16 cellular contexts compared by ENCODE assay signal in the genomic region with DNA sequence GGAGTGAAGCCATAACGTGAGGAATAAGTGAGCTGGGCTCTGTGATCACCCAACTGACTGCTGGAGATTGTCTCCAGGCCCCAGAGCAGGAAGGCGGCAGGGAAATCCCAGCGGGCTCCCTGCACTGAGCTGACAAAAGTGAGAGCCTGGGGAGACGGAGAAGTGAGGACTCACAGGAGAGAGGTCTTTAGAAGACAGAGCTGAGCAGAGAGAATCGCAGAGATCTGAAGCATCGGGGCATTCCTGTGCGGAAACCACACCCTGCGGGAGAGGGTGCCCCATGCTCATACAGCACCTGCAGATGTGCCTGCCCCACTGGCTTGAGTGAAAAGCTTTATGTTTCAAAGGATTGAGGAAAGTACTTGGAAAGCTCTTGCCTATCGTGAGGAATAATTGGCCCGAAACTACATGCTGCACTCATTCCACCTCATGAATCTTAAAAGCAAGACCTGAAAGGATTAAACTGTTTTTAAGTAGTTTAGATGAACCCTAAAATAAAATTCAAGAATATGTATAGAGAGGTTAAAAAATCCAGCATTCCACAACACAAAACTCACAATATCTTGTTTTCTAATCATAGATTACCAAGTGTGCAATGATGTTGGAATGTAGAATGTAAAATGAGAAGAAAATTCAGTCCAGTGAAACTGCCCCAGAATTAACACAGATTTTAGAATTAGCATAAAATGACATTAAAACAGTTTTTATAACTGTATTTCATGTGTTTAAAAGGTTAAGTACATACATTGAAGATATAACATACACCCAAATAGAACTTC. TPM values are rescaled to one million over a fixed set of nuclear protein-coding genes. Genes with fewer than 3 reads are reported as not detected.
"Had no signal": no experiment of that assay in that cellular context is flagged by ENCODE, and none has a peak within 500 bp of the region (broad histone marks: within the 10 kb centered on the region; RNA-seq: fewer than 3 reads in every experiment).

No MANE protein-coding gene starts in this region.

- H3K4me1 Mint-ChIP-seq: immature natural killer cell, natural killer cell had no signal

- H3K4me3 Mint-ChIP-seq: activated CD8-positive, alpha-beta T cell treated with anti-CD3 and anti-CD28 coated beads for 36 hours; activated T-cell treated with anti-CD3 and anti-CD28 coated beads, Interleukin-2, amount 50 U/mL, for 72 hours; immature natural killer cell; natural killer cell had no signal

- DNase-seq: activated CD4-positive, alpha-beta T cell treated with anti-CD3 and anti-CD28 coated beads for 4 hours; activated CD8-positive, alpha-beta memory T cell treated with anti-CD3 and anti-CD28 coated beads, Interleukin-2, amount 50 U/mL, for 4 hours; activated CD8-positive, alpha-beta T cell treated with anti-CD3 and anti-CD28 coated beads for 36 hours; activated gamma-delta T cell treated with Interleukin-2 at 50 U/mL for 16 hours; activated T-cell treated with anti-CD3 and anti-CD28 coated beads, Interleukin-2, amount 50 U/mL, for 72 hours; hippocampal formation; immature natural killer cell; mammary epithelial cell; natural killer cell; stomach; T-helper 9 cell had no signal

- ATAC-seq: activated CD8-positive, alpha-beta T cell treated with anti-CD3 and anti-CD28 coated beads for 36 hours; activated T-cell treated with anti-CD3 and anti-CD28 coated beads, Interleukin-2, amount 50 U/mL, for 72 hours; left lobe of liver; natural killer cell had no signal

- H3K4me1 ChIP-seq: stomach had no signal

- H3K9me3 ChIP-seq: stomach, thoracic aorta had no signal

- H3K27me3 Mint-ChIP-seq: activated CD8-positive, alpha-beta T cell treated with anti-CD3 and anti-CD28 coated beads for 36 hours had no signal

- H3K27ac Mint-ChIP-seq: activated CD8-positive, alpha-beta T cell treated with anti-CD3 and anti-CD28 coated beads for 36 hours; activated T-cell treated with anti-CD3 and anti-CD28 coated beads, Interleukin-2, amount 50 U/mL, for 72 hours; immature natural killer cell; natural killer cell had no signal

- H3K9me3 Mint-ChIP-seq: activated CD8-positive, alpha-beta T cell treated with anti-CD3 and anti-CD28 coated beads for 36 hours; activated T-cell treated with anti-CD3 and anti-CD28 coated beads, Interleukin-2, amount 50 U/mL, for 72 hours; immature natural killer cell; natural killer cell had no signal

- H3K36me3 ChIP-seq: cardiac muscle cell, stomach, thoracic aorta had no signal

- H3K27me3 ChIP-seq: cardiac muscle cell, stomach had no signal

- H3K36me3 Mint-ChIP-seq: immature natural killer cell, natural killer cell had no signal

- H3K27ac ChIP-seq: cardiac muscle cell, thoracic aorta, VCaP had no signal

- H3K4me3 ChIP-seq: cardiac muscle cell, stomach, thoracic aorta had no signal

RNA-seq across cellular contexts. Expression of gene THBS2, which starts 17.7 kb away (rescaled TPM):
- total RNA-seq: activated CD8-positive, alpha-beta T cell treated with anti-CD3 and anti-CD28 coated beads for 36 hours; activated T-cell treated with anti-CD3 and anti-CD28 coated beads, Interleukin-2, amount 50 U/mL, for 72 hours; endothelial cell of umbilical vein; natural killer cell had no signal
